Comparison of ENCODE assay signal across 24 cellular contexts in genomic region chr7:70360557-70360956, GRCh38.
"Had no signal": no experiment of that assay in that cellular context is flagged by ENCODE, and none has a peak within 500 bp of the region (broad histone marks: within the 10 kb centered on the region; RNA-seq: fewer than 3 reads in every experiment).

No MANE protein-coding gene starts in this region.

- DNase-seq: activated CD4-positive, alpha-beta memory T cell treated with anti-CD3 and anti-CD28 coated beads, Interleukin-2, amount 10 ng/mL, durations not matched to agents 7 days and 5 days; activated CD4-positive, alpha-beta T cell treated with anti-CD3 and anti-CD28 coated beads, Interleukin-2, amount 10 ng/mL, durations not matched to agents 7 days and 5 days; activated CD4-positive, CD25-positive, alpha-beta regulatory T cell; activated gamma-delta T cell; activated naive CD4-positive, alpha-beta T cell treated with anti-CD3 and anti-CD28 coated beads, Interleukin-2, amount 10 ng/mL, durations not matched to agents 7 days and 5 days; activated naive CD8-positive, alpha-beta T cell treated with anti-CD3 and anti-CD28 coated beads, Interleukin-2, amount 10 ng/mL, durations not matched to agents 7 days and 5 days; activated T-cell treated with anti-CD3 and anti-CD28 coated beads for 4 hours; activated T-cell treated with anti-CD3 and anti-CD28 coated beads, Interleukin-2, amount 50 U/mL, for 48 hours; Kasumi-1; KBM-7; NCI-H1105 treated with DMSO at 0.1 percent for 48 hours; NCI-H1436 treated with DMSO at 0.1 percent for 48 hours; NCI-H187 treated with DMSO at 0.1 percent for 48 hours; NCI-H2081 treated with DMSO at 0.1 percent for 48 hours; NCI-H524; PC-3; T-cell; T-helper 2 cell; T1000 had no signal

- H3K27ac ChIP-seq: adrenal gland, breast epithelium, SK-N-MC, VCaP had no signal

- H3K4me3 ChIP-seq: adrenal gland, breast epithelium, SK-N-MC had no signal

- H3K27me3 Mint-ChIP-seq: activated CD4-positive, alpha-beta memory T cell treated with anti-CD3 and anti-CD28 coated beads, Interleukin-2, amount 10 ng/mL, durations not matched to agents 7 days and 5 days; activated naive CD4-positive, alpha-beta T cell treated with anti-CD3 and anti-CD28 coated beads, Interleukin-2, amount 10 ng/mL, durations not matched to agents 7 days and 5 days; activated T-helper 17 cell treated with anti-CD3 and anti-CD28 coated beads, Interleukin-2, amount 50 U/mL, for 72 hours; T-cell had no signal

- H3K36me3 Mint-ChIP-seq: activated naive CD4-positive, alpha-beta T cell treated with anti-CD3 and anti-CD28 coated beads, Interleukin-2, amount 10 ng/mL, durations not matched to agents 7 days and 5 days; activated naive CD8-positive, alpha-beta T cell treated with anti-CD3 and anti-CD28 coated beads, Interleukin-2, amount 10 ng/mL, durations not matched to agents 7 days and 5 days; T-cell had no signal

- H3K4me3 Mint-ChIP-seq: activated CD4-positive, alpha-beta memory T cell treated with anti-CD3 and anti-CD28 coated beads, Interleukin-2, amount 10 ng/mL, durations not matched to agents 7 days and 5 days; activated CD4-positive, alpha-beta T cell treated with anti-CD3 and anti-CD28 coated beads, Interleukin-2, amount 10 ng/mL, durations not matched to agents 7 days and 5 days; activated naive CD4-positive, alpha-beta T cell treated with anti-CD3 and anti-CD28 coated beads, Interleukin-2, amount 10 ng/mL, durations not matched to agents 7 days and 5 days; activated naive CD8-positive, alpha-beta T cell treated with anti-CD3 and anti-CD28 coated beads, Interleukin-2, amount 10 ng/mL, durations not matched to agents 7 days and 5 days; activated T-helper 17 cell treated with anti-CD3 and anti-CD28 coated beads, Interleukin-2, amount 50 U/mL, for 72 hours; T-cell had no signal

- H3K27me3 ChIP-seq: adrenal gland, breast epithelium had no signal

- ATAC-seq: activated T-helper 17 cell treated with anti-CD3 and anti-CD28 coated beads, Interleukin-2, amount 50 U/mL, for 72 hours; PC-3; T-cell had no signal

- H3K36me3 ChIP-seq: adrenal gland, breast epithelium had no signal

- H3K4me1 ChIP-seq: adrenal gland, breast epithelium had no signal

- H3K9me3 Mint-ChIP-seq: activated T-helper 17 cell treated with anti-CD3 and anti-CD28 coated beads, Interleukin-2, amount 50 U/mL, for 72 hours had no signal

- H3K27ac Mint-ChIP-seq: activated CD4-positive, alpha-beta memory T cell treated with anti-CD3 and anti-CD28 coated beads, Interleukin-2, amount 10 ng/mL, durations not matched to agents 7 days and 5 days; activated CD4-positive, alpha-beta T cell treated with anti-CD3 and anti-CD28 coated beads, Interleukin-2, amount 10 ng/mL, durations not matched to agents 7 days and 5 days; activated naive CD4-positive, alpha-beta T cell treated with anti-CD3 and anti-CD28 coated beads, Interleukin-2, amount 10 ng/mL, durations not matched to agents 7 days and 5 days; activated naive CD8-positive, alpha-beta T cell treated with anti-CD3 and anti-CD28 coated beads, Interleukin-2, amount 10 ng/mL, durations not matched to agents 7 days and 5 days; activated T-helper 17 cell treated with anti-CD3 and anti-CD28 coated beads, Interleukin-2, amount 50 U/mL, for 72 hours; T-cell had no signal

- H3K9me3 ChIP-seq: adrenal gland, breast epithelium had no signal
